Comparison of ENCODE assay signal across 16 cellular contexts in genomic region chr14:96681826-96682225, GRCh38.
"Had no signal": no experiment of that assay in that cellular context is flagged by ENCODE, and none has a peak within 500 bp of the region (broad histone marks: within the 10 kb centered on the region; RNA-seq: fewer than 3 reads in every experiment).

No MANE protein-coding gene starts in this region.

- DNase-seq: activated CD4-positive, CD25-positive, alpha-beta regulatory T cell treated with anti-CD3 and anti-CD28 coated beads, Interleukin-2, amount 50 U/mL, for 72 hours; activated naive CD8-positive, alpha-beta T cell treated with anti-CD3 and anti-CD28 coated beads for 36 hours; amygdala; brain microvascular endothelial cell; effector CD8-positive, alpha-beta T cell; gastrocnemius medialis; heart left ventricle; midbrain; ovary; sigmoid colon; stimulated activated CD4-positive, alpha-beta T cell treated with anti-CD3 and anti-CD28 coated beads, Interleukin-12 subunit alpha, Interleukin-12 subunit beta, amount 100 ng/mL, for 4 hours; stimulated activated CD4-positive, alpha-beta T cell treated with anti-CD3 and anti-CD28 coated beads, Interleukin-2, amount 100 ng/mL, for 24 hours; T-helper 9 cell; thyroid gland had no signal

- ATAC-seq: gastrocnemius medialis; heart left ventricle; stimulated activated memory B cell treated with anti-CD40 and anti-IgM and Interleukin-4, amounts not matched to agents 10 μg/mL and 1 μg/mL and 100 μg/mL, for 72 hours had no signal

- H3K4me3 ChIP-seq: gastrocnemius medialis, heart left ventricle, lung, ovary, sigmoid colon, thyroid gland had no signal
